10 cellular contexts compared by ENCODE assay signal in the genomic region with DNA sequence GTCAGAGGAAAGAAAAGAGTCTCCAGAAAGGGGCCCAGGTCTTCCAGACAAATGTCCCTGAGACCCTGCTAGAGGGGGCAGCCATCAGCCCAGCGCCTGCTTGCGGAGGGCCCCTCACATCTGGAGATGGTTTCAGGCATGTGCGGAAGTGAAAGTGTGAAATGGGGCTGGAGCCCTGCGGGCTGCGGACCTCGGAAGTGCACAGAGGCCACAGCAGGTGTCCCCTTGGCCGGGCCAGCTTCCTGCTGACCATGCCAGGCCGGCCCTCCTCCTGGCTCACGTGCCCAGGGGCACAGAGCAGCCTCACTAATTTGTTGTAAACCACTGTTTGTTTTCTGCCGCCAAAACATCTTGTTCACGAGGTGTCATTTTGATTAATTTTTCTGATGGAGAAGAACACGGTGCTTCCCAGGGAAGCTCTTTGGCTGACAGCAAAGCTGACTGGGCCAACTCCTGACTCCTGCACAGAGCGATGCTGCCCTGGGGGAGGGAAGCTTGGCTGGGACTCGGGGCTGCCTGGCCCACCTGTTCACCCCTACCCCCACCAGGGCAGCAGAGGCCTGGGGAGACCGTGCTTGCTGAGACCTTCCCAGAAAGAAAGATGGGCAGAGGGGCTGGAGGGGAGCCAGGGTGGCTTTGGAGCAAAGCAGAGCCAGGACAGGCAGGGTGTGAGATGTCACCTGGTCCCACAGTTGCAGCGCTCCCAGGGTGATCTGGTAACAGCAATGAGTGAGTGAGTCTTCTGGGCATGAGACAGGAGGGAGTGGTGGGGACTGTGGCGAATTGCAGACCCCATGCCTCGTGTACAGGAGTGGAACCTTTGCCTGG. TPM values are rescaled to one million over a fixed set of nuclear protein-coding genes. Genes with fewer than 3 reads are reported as not detected.
DNase-seq lines count a peak whose midpoint lies in the region; ATAC-seq and TF ChIP-seq lines count a peak whose summit lies in the region.
"Had no signal": no experiment of that assay in that cellular context is flagged by ENCODE, and none has a peak within 500 bp of the region (broad histone marks: within the 10 kb centered on the region; RNA-seq: fewer than 3 reads in every experiment).

No MANE protein-coding gene starts in this region.

- peaks cover 19% of the 10 kb centered on the region for H3K4me1 ChIP-seq in body of pancreas

- H3K4me3 Mint-ChIP-seq in CD14-positive monocyte (peak overlapping the region; percentile 59 to 79), naive B cell (peak overlapping the region in 7 of 8 donors; percentile 20 to 70 (median 51))
- no peak overlapping the region for H3K4me3 Mint-ChIP-seq in activated T-helper 17 cell treated with anti-CD3 and anti-CD28 coated beads, Interleukin-2, amount 50 U/mL, for 72 hours

- H3K9me3 Mint-ChIP-seq in CD14-positive monocyte (no peaks in the 10 kb centered on the region), naive B cell (no peaks in the 10 kb centered on the region)
- H3K9me3 Mint-ChIP-seq in activated T-helper 17 cell treated with anti-CD3 and anti-CD28 coated beads, Interleukin-2, amount 50 U/mL, for 72 hours = no peaks in the 10 kb centered on the region

- H3K27me3 Mint-ChIP-seq in CD14-positive monocyte (ENCODE audit: low read depth in 3 of 3) = peaks cover 0 to 4% (median 3%) of the 10 kb centered on the region in 3 donors
- H3K27me3 Mint-ChIP-seq in naive B cell = no peaks in the 10 kb centered on the region
- H3K27me3 Mint-ChIP-seq in activated T-helper 17 cell treated with anti-CD3 and anti-CD28 coated beads, Interleukin-2, amount 50 U/mL, for 72 hours = no peaks in the 10 kb centered on the region

- peak overlapping the region; percentile 46 to 88 (median 70) for H3K27ac ChIP-seq in body of pancreas

- TF ChIP-seq CTCF in CD14-positive monocyte (IDR thresholded peaks at IDR 0.05) (no peak), body of pancreas (IDR thresholded peaks at IDR 0.05) (no peak)

- no peak overlapping the region for H3K4me3 ChIP-seq in body of pancreas

- WGBS in body of pancreas, 2 donors = 34 to 37% methylated on average over 14 to 18 of the region's 18 CpGs

- DNase-seq in CD14-positive monocyte (ENCODE audit: low spot score) (no peak), body of pancreas (peak; percentile 47 to 81 (median 72)), naive B cell (no peak), NCI-H2081 treated with DMSO at 0.1 percent for 48 hours (lab: John Stamatoyannopoulos, UW) (no peak), NCI-H1048 (lab: John Stamatoyannopoulos, UW) (no peak), NK-92 (lab: John Stamatoyannopoulos, UW; ENCODE audit: unreplicated experiment) (no peak)
- DNase-seq: DMS53, foreskin melanocyte had no signal

- H3K4me1 Mint-ChIP-seq in CD14-positive monocyte (peaks cover 23% of the 10 kb centered on the region), naive B cell (peaks cover 26 to 34% (median 32%) of the 10 kb centered on the region in 3 donors)
- peaks cover 6% of the 10 kb centered on the region for H3K4me1 Mint-ChIP-seq in activated T-helper 17 cell treated with anti-CD3 and anti-CD28 coated beads, Interleukin-2, amount 50 U/mL, for 72 hours

- H3K36me3 Mint-ChIP-seq in CD14-positive monocyte = peaks cover 0 to 2% of the 10 kb centered on the region in 2 donors
- H3K36me3 Mint-ChIP-seq in naive B cell = peaks cover 3 to 8% of the 10 kb centered on the region in 2 donors
- H3K36me3 Mint-ChIP-seq in activated T-helper 17 cell treated with anti-CD3 and anti-CD28 coated beads, Interleukin-2, amount 50 U/mL, for 72 hours (ENCODE audit: low read depth) = no peaks in the 10 kb centered on the region

- H3K9me3 ChIP-seq in body of pancreas = no peaks in the 10 kb centered on the region

- TF ChIP-seq POLR2A in body of pancreas (IDR thresholded peaks at IDR 0.05) = peak in 1 of 3 donors; percentile 25

- peak overlapping the region in 3 of 7 donors; percentile 21 to 68 (median 50) for H3K27ac Mint-ChIP-seq in CD14-positive monocyte
- peak overlapping the region in 5 of 6 donors; percentile 19 to 88 (median 80) for H3K27ac Mint-ChIP-seq in naive B cell
- H3K27ac Mint-ChIP-seq in activated T-helper 17 cell treated with anti-CD3 and anti-CD28 coated beads, Interleukin-2, amount 50 U/mL, for 72 hours = no peak overlapping the region

- H3K27me3 ChIP-seq in body of pancreas = no peaks in the 10 kb centered on the region

- intact Hi-C loops in CD14-positive monocyte (cut with micrococcal nuclease) (no loop called here), body of pancreas (cut with DNase I) (no loop called here)

- ATAC-seq in HG03060 (IDR thresholded peaks at IDR 0.05; ENCODE audit: low read depth, unreplicated experiment) (peak; percentile 30), body of pancreas (peak; percentile 81), naive B cell (ENCODE audit: low read depth in 2 of 2) (peak; percentile 41 to 60)
- ATAC-seq in activated T-helper 17 cell treated with anti-CD3 and anti-CD28 coated beads, Interleukin-2, amount 50 U/mL, for 72 hours (replicated peaks) = no peak

- no peaks in the 10 kb centered on the region for H3K36me3 ChIP-seq in body of pancreas (replicated peaks in 1 of 2; ENCODE audit: insufficient read depth in 1 of 2, low read depth in 2 of 2)

RNA-seq across cellular contexts. Expression of gene BCAS4, which starts 54.2 kb away (rescaled TPM):
- polyA plus RNA-seq in CD14-positive monocyte (1 to 10 TPM in 1 of 2 donors, under 1 TPM in 1; 0.69 to 1.0 TPM), naive B cell (ENCODE audit: low read depth in 6 of 6) (10 to 100 TPM; 62.1 to 82.2 (median 70.3) TPM)
- total RNA-seq in body of pancreas = 1 to 10 TPM in 1 of 2 donors, under 1 TPM in 1; under 0.01 to 2.3 TPM
- total RNA-seq in activated T-helper 17 cell treated with anti-CD3 and anti-CD28 coated beads, Interleukin-2, amount 50 U/mL, for 72 hours = 1 to 10 TPM; 3.8 to 9.7 TPM

Comparison
In these comparisons a context has a peak if more than half of its experiments do, and no peak if none do; other contexts are left out.
1. DNase-seq: peak in body of pancreas (4 of 4); none in CD14-positive monocyte (single experiment), naive B cell (single experiment), NCI-H2081 treated with DMSO at 0.1 percent for 48 hours (single experiment), NCI-H1048 (single experiment) and NK-92 (single experiment).